Comparison of ENCODE assay signal across 1 cellular context in genomic region chr12:122545855-122546254, GRCh38.
TF ChIP-seq lines count a peak whose summit lies in the region.

No MANE protein-coding gene starts in this region.

TF ChIP-seq in GM12878, 131 proteins besides CTCF, POLR2A, EP300 and RAD21 (continued from another document):
- TF ChIP-seq NFIC (IDR thresholded peaks at IDR 0.05; ENCODE audit: low read depth, low read length) (0 out of 2 replicates have a peak, but pooled peaks have one; percentile 25), NFYA (IDR thresholded peaks at IDR 0.05; ENCODE audit: borderline replicate concordance, low read depth, low read length) (no peak), HDAC6 (IDR thresholded peaks at IDR 0.05; ENCODE audit: unreplicated experiment) (no peak), KDM1A (IDR thresholded peaks at IDR 0.05; ENCODE audit: borderline replicate concordance) (no peak), MLLT1 (IDR thresholded peaks at IDR 0.05) (no peak), NFXL1 (IDR thresholded peaks at IDR 0.05; ENCODE audit: borderline replicate concordance) (no peak), MEF2B (IDR thresholded peaks at IDR 0.05; ENCODE audit: partially characterized antibody, poor library complexity, severe bottlenecking) (peak; percentile 30), ZNF384 (IDR thresholded peaks at IDR 0.05; ENCODE audit: borderline replicate concordance, low read depth, low read length) (peak; percentile 74; the same call in 1 of the 2 replicates), MEF2A (IDR thresholded peaks at IDR 0.05; ENCODE audit: insufficient read depth, low read depth, low read length) (peak; percentile 48; the same call in 1 of the 2 replicates)
